11 cellular contexts compared by ENCODE assay signal in the genomic region with DNA sequence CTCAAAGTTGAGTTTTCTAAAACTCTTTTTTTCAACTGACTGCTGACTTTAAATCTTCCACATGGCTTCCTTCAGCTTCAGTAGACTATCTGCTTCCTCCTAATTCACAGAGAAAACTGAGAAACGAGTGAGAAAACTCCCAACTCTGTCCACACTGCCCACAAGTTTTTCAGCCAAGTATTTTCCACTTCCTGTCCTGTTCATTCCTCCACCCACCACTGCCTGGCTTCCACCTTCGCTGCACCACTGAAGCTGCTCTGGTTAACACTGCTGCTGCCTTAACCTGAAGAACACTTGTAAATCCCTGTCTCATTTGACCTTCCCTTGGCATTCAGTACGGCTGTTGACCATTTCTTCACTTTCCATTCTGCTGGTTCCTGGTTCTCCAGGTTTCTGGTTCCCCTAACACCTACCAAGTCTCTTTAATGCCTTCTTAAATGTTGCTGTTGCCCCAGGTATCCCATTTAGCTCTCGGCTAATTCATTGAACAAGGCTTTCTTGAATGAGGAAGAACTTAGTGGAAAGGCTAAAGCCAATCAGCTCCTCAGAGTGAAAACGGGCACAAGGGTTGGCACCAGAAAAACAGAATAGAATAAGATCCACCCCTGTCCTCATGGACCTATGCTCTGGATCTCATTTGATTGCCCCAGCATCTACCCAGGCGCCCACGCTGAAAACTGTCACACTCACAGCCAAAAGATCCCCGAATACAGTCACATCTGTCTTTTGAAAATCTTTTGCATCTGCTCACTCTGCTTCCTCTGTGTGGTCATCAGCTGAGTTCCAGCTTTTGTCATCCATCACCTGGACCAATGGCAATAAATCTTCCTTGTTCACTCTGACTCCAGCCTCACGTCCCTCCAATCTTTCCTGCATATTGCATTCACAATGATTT.
DNase-seq lines count a peak whose midpoint lies in the region; ATAC-seq and TF ChIP-seq lines count a peak whose summit lies in the region.
"Had no signal": no experiment of that assay in that cellular context is flagged by ENCODE, and none has a peak within 500 bp of the region (broad histone marks: within the 10 kb centered on the region; RNA-seq: fewer than 3 reads in every experiment).

No MANE protein-coding gene starts in this region.

- no peaks in the 10 kb centered on the region for H3K9me3 ChIP-seq in hepatocyte (ENCODE audit: low read depth)
- no peaks in the 10 kb centered on the region for H3K9me3 ChIP-seq in MM.1S (replicated peaks; ENCODE audit: insufficient read depth, low read length)
- H3K9me3 ChIP-seq: A549 had no signal

- H3K4me3 ChIP-seq in hepatocyte (no peak overlapping the region), MM.1S (ENCODE audit: low read length) (no peak overlapping the region)
- H3K4me3 ChIP-seq: A549 had no signal

- H3K36me3 Mint-ChIP-seq in activated CD4-positive, alpha-beta T cell treated with anti-CD3 and anti-CD28 coated beads for 36 hours (ENCODE audit: low read depth), result no peaks in the 10 kb centered on the region
- H3K36me3 Mint-ChIP-seq in activated CD4-positive, alpha-beta T cell treated with anti-CD3 and anti-CD28 coated beads, Interleukin-2, amount 10 ng/mL, durations not matched to agents 7 days and 5 days (ENCODE audit: low read depth), result peaks cover 28% of the 10 kb centered on the region

- H3K4me3 Mint-ChIP-seq in activated CD4-positive, alpha-beta T cell treated with anti-CD3 and anti-CD28 coated beads for 36 hours, result no peak overlapping the region
- H3K4me3 Mint-ChIP-seq in activated CD4-positive, alpha-beta T cell treated with anti-CD3 and anti-CD28 coated beads, Interleukin-2, amount 10 ng/mL, durations not matched to agents 7 days and 5 days, result no peak overlapping the region
- H3K4me3 Mint-ChIP-seq: H9 had no signal

- no peaks in the 10 kb centered on the region for H3K27me3 Mint-ChIP-seq in activated CD4-positive, alpha-beta T cell treated with anti-CD3 and anti-CD28 coated beads for 36 hours
- H3K27me3 Mint-ChIP-seq in activated CD4-positive, alpha-beta T cell treated with anti-CD3 and anti-CD28 coated beads, Interleukin-2, amount 10 ng/mL, durations not matched to agents 7 days and 5 days, result no peaks in the 10 kb centered on the region

- H3K27ac ChIP-seq in hepatocyte (no peak overlapping the region), MM.1S (ENCODE audit: low read length) (no peak overlapping the region)
- H3K27ac ChIP-seq: A549 had no signal

- intact Hi-C loops in activated CD4-positive, alpha-beta T cell treated with anti-CD3 and anti-CD28 coated beads for 36 hours (cut with DNase I, micrococcal nuclease), result loop anchor here (1.0 to 10.0 kb wide), 9 partner anchors 20 to 456 kb away; a partner anchor contains a TSS

- H3K36me3 ChIP-seq in hepatocyte (replicated peaks; ENCODE audit: insufficient read depth, low read depth) (no peaks in the 10 kb centered on the region), MM.1S (replicated peaks; ENCODE audit: insufficient read depth, low read length) (no peaks in the 10 kb centered on the region)

- CTCF ChIA-PET in activated CD4-positive, alpha-beta T cell treated with anti-CD3 and anti-CD28 coated beads for 36 hours (lab: Charles Lee), result interaction anchor here (0.6 to 1.1 kb wide), 8 partner anchors 18 to 216 kb away, joined by 3 to 4 read pairs (median 3); no protein-coding TSS in a partner anchor
- CTCF ChIA-PET in activated CD4-positive, alpha-beta T cell treated with anti-CD3 and anti-CD28 coated beads, Interleukin-2, amount 10 ng/mL, durations not matched to agents 7 days and 5 days (lab: Charles Lee), result interaction anchor here (0.8 to 2.2 kb wide), 11 partner anchors 10 to 110 kb away, joined by 3 to 11 read pairs (median 4); no protein-coding TSS in a partner anchor

- H2AFZ ChIP-seq in hepatocyte (no peak overlapping the region), MM.1S (ENCODE audit: low read length) (no peak overlapping the region)

- H3K79me2 ChIP-seq in hepatocyte (no peaks in the 10 kb centered on the region), MM.1S (ENCODE audit: low read length) (no peaks in the 10 kb centered on the region)

- H3K27me3 ChIP-seq in hepatocyte (no peaks in the 10 kb centered on the region), MM.1S (replicated peaks; ENCODE audit: insufficient read depth, low read length) (no peaks in the 10 kb centered on the region)

- H3F3A ChIP-seq in MM.1S (ENCODE audit: insufficient read depth, low read length), result no peaks in the 10 kb centered on the region

- peak; percentile 58 for ATAC-seq in activated CD4-positive, alpha-beta T cell treated with anti-CD3 and anti-CD28 coated beads for 36 hours
- ATAC-seq in HG02885 (IDR thresholded peaks at IDR 0.05; ENCODE audit: poor library complexity, unreplicated experiment), result peak; percentile 30
- no peak for ATAC-seq in GM21528 (IDR thresholded peaks at IDR 0.05; ENCODE audit: low FRiP score, unreplicated experiment)
- ATAC-seq: A549 had no signal

- H3K4me1 Mint-ChIP-seq in activated CD4-positive, alpha-beta T cell treated with anti-CD3 and anti-CD28 coated beads for 36 hours, result peaks cover 10% of the 10 kb centered on the region
- peaks cover 38% of the 10 kb centered on the region for H3K4me1 Mint-ChIP-seq in activated CD4-positive, alpha-beta T cell treated with anti-CD3 and anti-CD28 coated beads, Interleukin-2, amount 10 ng/mL, durations not matched to agents 7 days and 5 days

- WGBS in hepatocyte (ENCODE audit: low lambda C conversion rate, missing lambda C conversion rate), result 88% methylated on average over 9 of the region's 9 CpGs

- POLR2A ChIA-PET in activated CD4-positive, alpha-beta T cell treated with anti-CD3 and anti-CD28 coated beads for 36 hours (lab: Charles Lee), result interaction anchor here (0.5 to 0.7 kb wide), 2 partner anchors 98 to 309 kb away, joined by 3 to 4 read pairs; no protein-coding TSS in a partner anchor
- POLR2A ChIA-PET in activated CD4-positive, alpha-beta T cell treated with anti-CD3 and anti-CD28 coated beads, Interleukin-2, amount 10 ng/mL, durations not matched to agents 7 days and 5 days (lab: Charles Lee), result interaction anchor here (0.8 kb wide), 1 partner anchor 20 kb away, joined by 3 read pairs; no protein-coding TSS in a partner anchor

- H3K4me2 ChIP-seq in hepatocyte (no peak overlapping the region), MM.1S (ENCODE audit: low read depth, low read length) (no peak overlapping the region)
- H3K4me2 ChIP-seq: A549 had no signal

- H3K4me1 ChIP-seq in hepatocyte (ENCODE audit: insufficient read depth), result peaks cover 8% of the 10 kb centered on the region
- peaks cover 15% of the 10 kb centered on the region for H3K4me1 ChIP-seq in MM.1S (ENCODE audit: low read length)
- H3K4me1 ChIP-seq: A549 had no signal

- no peak for TF ChIP-seq CTCF in hepatocyte (IDR thresholded peaks at IDR 0.05; ENCODE audit: poor library complexity)
- no peak for TF ChIP-seq CTCF in MM.1S (IDR thresholded peaks at IDR 0.05; ENCODE audit: low read length)

- no peak overlapping the region for H3K27ac Mint-ChIP-seq in activated CD4-positive, alpha-beta T cell treated with anti-CD3 and anti-CD28 coated beads for 36 hours
- no peak overlapping the region for H3K27ac Mint-ChIP-seq in activated CD4-positive, alpha-beta T cell treated with anti-CD3 and anti-CD28 coated beads, Interleukin-2, amount 10 ng/mL, durations not matched to agents 7 days and 5 days
- H3K27ac Mint-ChIP-seq: H9 had no signal

- H3K9ac ChIP-seq in MM.1S (ENCODE audit: low read length), result no peak overlapping the region

- peak; percentile 71 for DNase-seq in activated CD4-positive, alpha-beta T cell treated with anti-CD3 and anti-CD28 coated beads for 36 hours
- DNase-seq in activated CD4-positive, alpha-beta T cell treated with anti-CD3 and anti-CD28 coated beads, Interleukin-2, amount 10 ng/mL, durations not matched to agents 7 days and 5 days, result no peak
- DNase-seq in activated T-cell treated with anti-CD3 and anti-CD28 coated beads, Interleukin-2, amount 50 U/mL, for 48 hours, result peak; percentile 60 to 61
- DNase-seq in stimulated activated CD8-positive, alpha-beta memory T cell treated with anti-CD3 and anti-CD28 coated beads, Interleukin-2, amount 100 ng/mL, for 48 hours (ENCODE audit: low read depth in 2 of 2), result peak; percentile 29 to 31
- DNase-seq in hepatocyte (ENCODE audit: low spot score), result no peak
- DNase-seq in MM.1S, result no peak
- DNase-seq: activated CD8-positive, alpha-beta memory T cell treated with anti-CD3 and anti-CD28 coated beads for 24 hours; H9 had no signal

- no peaks in the 10 kb centered on the region for H3K9me2 ChIP-seq in hepatocyte (replicated peaks; ENCODE audit: insufficient read depth)
- H3K9me2 ChIP-seq in MM.1S (replicated peaks; ENCODE audit: insufficient read depth, low read length), result no peaks in the 10 kb centered on the region

- H3K9me3 Mint-ChIP-seq in activated CD4-positive, alpha-beta T cell treated with anti-CD3 and anti-CD28 coated beads for 36 hours (ENCODE audit: low read depth), result no peaks in the 10 kb centered on the region
- H3K9me3 Mint-ChIP-seq in activated CD4-positive, alpha-beta T cell treated with anti-CD3 and anti-CD28 coated beads, Interleukin-2, amount 10 ng/mL, durations not matched to agents 7 days and 5 days, result peaks cover 20% of the 10 kb centered on the region
- H3K9me3 Mint-ChIP-seq: H9 had no signal

- no peaks in the 10 kb centered on the region for H4K20me1 ChIP-seq in hepatocyte (ENCODE audit: insufficient read depth, poor library complexity, severe bottlenecking)
- H4K20me1 ChIP-seq in MM.1S (ENCODE audit: insufficient read depth, low read length), result no peaks in the 10 kb centered on the region

Comparison
In these comparisons a context has a peak if more than half of its experiments do, and no peak if none do; other contexts are left out.
1. DNase-seq: peak in activated CD4-positive, alpha-beta T cell treated with anti-CD3 and anti-CD28 coated beads for 36 hours (single experiment), activated T-cell treated with anti-CD3 and anti-CD28 coated beads, Interleukin-2, amount 50 U/mL, for 48 hours (2 of 2) and stimulated activated CD8-positive, alpha-beta memory T cell treated with anti-CD3 and anti-CD28 coated beads, Interleukin-2, amount 100 ng/mL, for 48 hours (2 of 2); none in activated CD4-positive, alpha-beta T cell treated with anti-CD3 and anti-CD28 coated beads, Interleukin-2, amount 10 ng/mL, durations not matched to agents 7 days and 5 days (single experiment), hepatocyte (single experiment) and MM.1S (single experiment).